ENCODE assay signal across 8 cellular contexts in the genomic region with DNA sequence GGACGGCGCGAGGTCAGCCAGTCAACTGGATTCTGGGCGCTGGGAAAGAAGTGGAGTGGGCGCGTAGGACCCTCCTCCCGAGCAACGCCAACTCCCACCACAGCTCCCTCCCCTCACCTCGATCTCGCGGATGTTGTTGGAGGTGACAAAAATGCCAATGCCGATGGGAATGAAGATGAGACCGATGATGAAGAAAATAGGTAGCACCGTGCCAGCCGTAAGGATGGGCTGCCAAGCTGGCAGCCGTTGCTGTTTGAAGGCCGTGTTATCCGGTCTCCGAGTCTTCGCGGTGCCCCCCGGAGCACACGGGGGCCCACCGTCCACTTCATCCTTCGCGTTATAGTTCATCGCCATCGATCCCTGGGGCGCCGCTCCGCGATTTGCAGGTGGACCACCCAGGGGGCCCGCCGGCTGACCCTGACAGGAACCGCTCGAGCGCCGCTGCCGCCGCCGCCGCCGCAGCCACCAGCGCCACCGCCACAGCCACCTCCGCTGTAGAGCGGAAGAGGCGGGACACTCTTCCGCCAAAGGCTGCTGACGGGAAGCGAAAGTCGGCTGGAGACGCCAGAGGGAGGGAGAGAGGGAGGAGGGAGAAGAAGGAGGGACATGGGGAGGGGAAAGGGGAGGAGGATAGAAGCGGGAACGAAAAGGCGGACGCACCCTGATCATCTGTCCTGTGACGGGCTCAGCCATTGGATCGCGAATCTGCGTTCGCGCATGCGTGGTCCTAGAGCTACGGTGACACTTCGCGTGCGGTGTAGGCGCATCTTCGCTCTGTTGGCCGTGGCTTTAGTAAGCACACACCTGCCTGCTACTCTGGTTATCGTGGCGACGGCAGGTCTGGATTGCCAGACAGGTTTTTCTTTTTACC. TPM values are rescaled to one million over a fixed set of nuclear protein-coding genes. Genes with fewer than 3 reads are reported as not detected.
A peak's percentile ranks its signal among the peaks of the same experiment; 100 is the strongest.
DNase-seq lines count a peak whose midpoint lies in the region; ATAC-seq and TF ChIP-seq lines count a peak whose summit lies in the region.

A gene (minus strand): TSS at position 508 of the 871 bp plus-strand sequence. CDS start 154 bp downstream, at position 354.

- no peaks in the 10 kb centered on the region for H3K9me3 ChIP-seq in T-helper 17 cell (ENCODE audit: control insufficient read depth, low read length, poor library complexity, severe bottlenecking)
- H3K9me3 ChIP-seq in left ventricle myocardium inferior (replicated peaks), result no peaks in the 10 kb centered on the region

- H3K36me3 Mint-ChIP-seq in T-helper 17 cell (ENCODE audit: low read depth), result no peaks in the 10 kb centered on the region
- no peaks in the 10 kb centered on the region for H3K36me3 Mint-ChIP-seq in progenitor cell of endocrine pancreas (ENCODE audit: insufficient read depth)

- DNase-seq in NCI-H1694 treated with DMSO at 0.1 percent for 48 hours (lab: John Stamatoyannopoulos, UW) (peak; percentile 97), T-helper 17 cell (peak; percentile 92 to 95 (median 93)), left ventricle myocardium inferior (peak; percentile 96), progenitor cell of endocrine pancreas (ENCODE audit: low spot score, unreplicated experiment) (peak; percentile 88), ureter (ENCODE audit: low spot score) (peak; percentile 98)

- TF ChIP-seq CTCF in left ventricle myocardium inferior (IDR thresholded peaks at IDR 0.05; ENCODE audit: borderline replicate concordance), result no peak
- TF ChIP-seq CTCF in progenitor cell of endocrine pancreas (IDR thresholded peaks at IDR 0.05; ENCODE audit: unreplicated experiment), result no peak

- peaks cover 19% of the 10 kb centered on the region for H3K4me1 Mint-ChIP-seq in T-helper 17 cell
- H3K4me1 Mint-ChIP-seq in progenitor cell of endocrine pancreas (ENCODE audit: low read depth), result peaks cover 32% of the 10 kb centered on the region

- no peaks in the 10 kb centered on the region for H3K27me3 ChIP-seq in left ventricle myocardium inferior (ENCODE audit: low read depth)

- H3K4me1 ChIP-seq in left ventricle myocardium inferior, result peaks cover 66% of the 10 kb centered on the region

- H3K27me3 Mint-ChIP-seq in T-helper 17 cell (no peaks in the 10 kb centered on the region), progenitor cell of endocrine pancreas (no peaks in the 10 kb centered on the region)

- intact Hi-C loops in left ventricle myocardium inferior (cut with micrococcal nuclease), result no loop called here

- H3K4me3 ChIP-seq in left ventricle myocardium inferior, result peak within 1 kb of the TSS; percentile 92

- peaks cover 5% of the 10 kb centered on the region for H3K36me3 ChIP-seq in left ventricle myocardium inferior

- no peaks in the 10 kb centered on the region for H3K9me3 Mint-ChIP-seq in progenitor cell of endocrine pancreas (ENCODE audit: low read depth)

- H3K27ac ChIP-seq in angular gyrus (ENCODE audit: low read depth, low read length) (peak within 1 kb of the TSS; percentile 86), left ventricle myocardium inferior (replicated peaks) (peak within 1 kb of the TSS; percentile 92)

- peak; percentile 82 for ATAC-seq in GM18499 (IDR thresholded peaks at IDR 0.05; ENCODE audit: insufficient read depth, unreplicated experiment)
- ATAC-seq in HG02938 (IDR thresholded peaks at IDR 0.05; ENCODE audit: unreplicated experiment), result peak; percentile 86
- ATAC-seq in T-helper 17 cell, result peak; percentile 96

- no peak within 1 kb of the TSS for H3K4me3 Mint-ChIP-seq in T-helper 17 cell
- H3K4me3 Mint-ChIP-seq in progenitor cell of endocrine pancreas (ENCODE audit: low read depth), result no peak within 1 kb of the TSS

- no peak within 1 kb of the TSS for H3K27ac Mint-ChIP-seq in T-helper 17 cell
- no peak within 1 kb of the TSS for H3K27ac Mint-ChIP-seq in progenitor cell of endocrine pancreas

RNA-seq across cellular contexts. Expression of the gene that starts here (rescaled TPM):
- total RNA-seq in T-helper 17 cell (10 to 100 TPM; 36.5 to 43.6 TPM), left ventricle myocardium inferior (52.3 TPM), progenitor cell of endocrine pancreas (74.4 and 77.2 TPM in 2 replicates), ureter (125 TPM)

Comparison
In these comparisons a context has a peak if more than half of its experiments do, and no peak if none do; other contexts are left out.
1. Peak in every context shown above with its lines: DNase-seq, ATAC-seq, H3K4me3 ChIP-seq and H3K27ac ChIP-seq.